9 cellular contexts compared by ENCODE assay signal in the genomic region with DNA sequence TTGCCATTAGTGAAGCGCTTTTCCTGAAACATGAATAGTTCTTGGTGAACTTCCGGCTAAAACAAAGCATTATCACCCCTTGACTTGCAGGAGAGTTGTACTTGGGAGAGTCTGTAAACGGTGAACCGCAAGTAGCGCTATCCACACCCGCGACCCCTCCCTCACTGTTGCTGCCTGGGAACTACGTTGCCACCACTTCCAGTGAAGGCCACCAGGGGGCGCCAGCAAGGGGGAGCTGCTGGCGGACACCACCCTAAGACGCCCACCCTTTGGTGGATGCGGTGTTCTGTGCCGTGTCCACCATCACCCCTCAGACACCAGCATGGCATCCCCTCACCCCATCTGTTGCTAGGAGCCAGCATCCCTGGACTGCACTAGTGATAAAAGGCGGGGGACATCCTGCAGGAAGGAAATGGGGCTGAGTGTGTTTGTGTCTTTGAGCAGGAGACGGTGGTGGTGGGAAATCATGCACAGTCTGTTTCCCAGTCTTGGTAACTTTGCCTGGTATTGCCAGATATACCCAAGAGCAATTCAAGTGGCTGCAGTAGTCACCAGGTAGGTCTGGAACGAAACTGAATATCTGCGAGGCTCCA.
DNase-seq lines count a peak whose midpoint lies in the region; ATAC-seq, FAIRE-seq and TF ChIP-seq lines count a peak whose summit lies in the region.
"Had no signal": no experiment of that assay in that cellular context is flagged by ENCODE, and none has a peak within 500 bp of the region (broad histone marks: within the 10 kb centered on the region; RNA-seq: fewer than 3 reads in every experiment).

No MANE protein-coding gene starts in this region.

- in situ Hi-C loops in HAP-1 (cut with MboI; ENCODE audit: low sequenced_read_pairs), result no loop called here

- CTCF ChIA-PET in WTC11 (lab: Charles Lee), result interaction anchor here (0.6 to 1.9 kb wide), 20 partner anchors 9 to 413 kb away, joined by 3 to 10 read pairs (median 4); no protein-coding TSS in a partner anchor

- FAIRE-seq in frontal cortex (lab: Jason Lieb, UNC), result no peak
- FAIRE-seq: TTC549 had no signal

- H3K9me3 ChIP-seq in HAP-1 (no peaks in the 10 kb centered on the region), endodermal cell (ENCODE audit: control insufficient read depth, low read length) (no peaks in the 10 kb centered on the region)

- no peak overlapping the region for H3K4me3 Mint-ChIP-seq in WTC11
- H3K4me3 Mint-ChIP-seq in endodermal cell, result no peak overlapping the region
- H3K4me3 Mint-ChIP-seq in progenitor cell of endocrine pancreas (ENCODE audit: low read depth), result no peak overlapping the region

- WGBS in endodermal cell (ENCODE audit: insufficient coverage in 1 of 2, insufficient read length in 1 of 2), 2 experiments, result 57 to 89% methylated on average over 4 to 17 of the region's 17 CpGs

- peak; percentile 99 for TF ChIP-seq CTCF in WTC11 (IDR thresholded peaks at IDR 0.05)
- peak; percentile 98 for TF ChIP-seq CTCF in endodermal cell (conservative IDR thresholded peaks at IDR 0.05)
- TF ChIP-seq CTCF in progenitor cell of endocrine pancreas (IDR thresholded peaks at IDR 0.05; ENCODE audit: unreplicated experiment), result peak; percentile 71

- H3K36me3 ChIP-seq in HAP-1 (replicated peaks), result no peaks in the 10 kb centered on the region
- H3K36me3 ChIP-seq in endodermal cell (ENCODE audit: control insufficient read depth, insufficient read depth, low read length), result no peaks in the 10 kb centered on the region

- no peak overlapping the region for H3K27ac ChIP-seq in endodermal cell (ENCODE audit: low read depth, low read length)

- H3K4me3 ChIP-seq in HAP-1 (no peak overlapping the region), endodermal cell (ENCODE audit: low read length) (no peak overlapping the region)

- no peaks in the 10 kb centered on the region for H3K36me3 Mint-ChIP-seq in WTC11
- no peaks in the 10 kb centered on the region for H3K36me3 Mint-ChIP-seq in endodermal cell (ENCODE audit: low read depth)
- H3K36me3 Mint-ChIP-seq in progenitor cell of endocrine pancreas (ENCODE audit: insufficient read depth), result no peaks in the 10 kb centered on the region

- H3K27me3 Mint-ChIP-seq in WTC11 (ENCODE audit: low read depth) (no peaks in the 10 kb centered on the region), endodermal cell (ENCODE audit: insufficient read depth) (no peaks in the 10 kb centered on the region), progenitor cell of endocrine pancreas (peaks cover 19% of the 10 kb centered on the region)

- H3K27me3 ChIP-seq in HAP-1 (ENCODE audit: low read depth), result no peaks in the 10 kb centered on the region; the same call in 1 of the 2 replicates
- no peaks in the 10 kb centered on the region for H3K27me3 ChIP-seq in endodermal cell (ENCODE audit: control insufficient read depth, insufficient read depth, low read length, poor library complexity, severe bottlenecking)

- no peak overlapping the region for H3K9ac ChIP-seq in endodermal cell (ENCODE audit: extremely low read depth, low read length, poor library complexity, severe bottlenecking)

- H3K4me1 ChIP-seq in HAP-1 (no peaks in the 10 kb centered on the region), endodermal cell (ENCODE audit: control insufficient read depth, insufficient read depth, low read length) (no peaks in the 10 kb centered on the region)

- POLR2A ChIA-PET in WTC11 (lab: Charles Lee), result no interaction called here

- DNase-seq in HAP-1 (ENCODE audit: low spot score in 2 of 2), result peak; percentile 14 to 82
- peak; percentile 90 for DNase-seq in WTC11 (ENCODE audit: low spot score)
- peak; percentile 93 for DNase-seq in endodermal cell
- DNase-seq in progenitor cell of endocrine pancreas (ENCODE audit: low spot score, unreplicated experiment), result peak; percentile 16
- no peak for DNase-seq in NCI-H1417 treated with DMSO at 0.1 percent for 48 hours (lab: John Stamatoyannopoulos, UW)
- DNase-seq in NK-92 (lab: John Stamatoyannopoulos, UW; ENCODE audit: unreplicated experiment), result no peak
- DNase-seq in frontal cortex (ENCODE audit: low spot score in 2 of 2), result no peak

- ATAC-seq in WTC11, result peak; percentile 97
- ATAC-seq in GM18498 (IDR thresholded peaks at IDR 0.05; ENCODE audit: unreplicated experiment), result no peak

- H3K27ac Mint-ChIP-seq in WTC11 (no peak overlapping the region), endodermal cell (no peak overlapping the region), progenitor cell of endocrine pancreas (no peak overlapping the region)

- H3K9me3 Mint-ChIP-seq in WTC11 (no peaks in the 10 kb centered on the region), endodermal cell (no peaks in the 10 kb centered on the region), progenitor cell of endocrine pancreas (ENCODE audit: low read depth) (peaks cover 3% of the 10 kb centered on the region)

- H3K4me1 Mint-ChIP-seq in WTC11 (peaks cover 3% of the 10 kb centered on the region), endodermal cell (no peaks in the 10 kb centered on the region), progenitor cell of endocrine pancreas (ENCODE audit: low read depth) (no peaks in the 10 kb centered on the region)

TF ChIP-seq in WTC11, 78 proteins besides CTCF, POLR2A, EP300 and RAD21:
- TF ChIP-seq ZNF263 (CRISPR knock-in tag; IDR thresholded peaks at IDR 0.05; ENCODE audit: low read depth), result no peak
- TF ChIP-seq, protein P1, sequence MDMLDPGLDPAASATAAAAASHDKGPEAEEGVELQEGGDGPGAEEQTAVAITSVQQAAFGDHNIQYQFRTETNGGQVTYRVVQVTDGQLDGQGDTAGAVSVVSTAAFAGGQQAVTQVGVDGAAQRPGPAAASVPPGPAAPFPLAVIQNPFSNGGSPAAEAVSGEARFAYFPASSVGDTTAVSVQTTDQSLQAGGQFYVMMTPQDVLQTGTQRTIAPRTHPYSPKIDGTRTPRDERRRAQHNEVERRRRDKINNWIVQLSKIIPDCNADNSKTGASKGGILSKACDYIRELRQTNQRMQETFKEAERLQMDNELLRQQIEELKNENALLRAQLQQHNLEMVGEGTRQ (CRISPR knock-in tag; IDR thresholded peaks at IDR 0.05), result no peak
- no peak for TF ChIP-seq TEAD1 (CRISPR knock-in tag; IDR thresholded peaks at IDR 0.05)
- TF ChIP-seq, protein P2, sequence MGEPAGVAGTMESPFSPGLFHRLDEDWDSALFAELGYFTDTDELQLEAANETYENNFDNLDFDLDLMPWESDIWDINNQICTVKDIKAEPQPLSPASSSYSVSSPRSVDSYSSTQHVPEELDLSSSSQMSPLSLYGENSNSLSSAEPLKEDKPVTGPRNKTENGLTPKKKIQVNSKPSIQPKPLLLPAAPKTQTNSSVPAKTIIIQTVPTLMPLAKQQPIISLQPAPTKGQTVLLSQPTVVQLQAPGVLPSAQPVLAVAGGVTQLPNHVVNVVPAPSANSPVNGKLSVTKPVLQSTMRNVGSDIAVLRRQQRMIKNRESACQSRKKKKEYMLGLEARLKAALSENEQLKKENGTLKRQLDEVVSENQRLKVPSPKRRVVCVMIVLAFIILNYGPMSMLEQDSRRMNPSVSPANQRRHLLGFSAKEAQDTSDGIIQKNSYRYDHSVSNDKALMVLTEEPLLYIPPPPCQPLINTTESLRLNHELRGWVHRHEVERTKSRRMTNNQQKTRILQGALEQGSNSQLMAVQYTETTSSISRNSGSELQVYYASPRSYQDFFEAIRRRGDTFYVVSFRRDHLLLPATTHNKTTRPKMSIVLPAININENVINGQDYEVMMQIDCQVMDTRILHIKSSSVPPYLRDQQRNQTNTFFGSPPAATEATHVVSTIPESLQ (CRISPR knock-in tag; IDR thresholded peaks at IDR 0.05), result no peak
- TF ChIP-seq ZNF219 (CRISPR knock-in tag; IDR thresholded peaks at IDR 0.05; ENCODE audit: borderline replicate concordance), result no peak
- no peak for TF ChIP-seq NR1H2 (CRISPR knock-in tag; IDR thresholded peaks at IDR 0.05)
- no peak for TF ChIP-seq ATF1 (CRISPR knock-in tag; IDR thresholded peaks at IDR 0.05)
- 0 out of 2 replicates have a peak, but pooled peaks have one; percentile 48 for TF ChIP-seq ZNF232 (CRISPR knock-in tag; IDR thresholded peaks at IDR 0.05)
- no peak for TF ChIP-seq ZNF317 (CRISPR knock-in tag; IDR thresholded peaks at IDR 0.05; ENCODE audit: borderline replicate concordance, low read depth)

Comparison
In these comparisons a context has a peak if more than half of its experiments do, and no peak if none do; other contexts are left out.
1. DNase-seq: peak in HAP-1 (2 of 2), WTC11 (single experiment), endodermal cell (single experiment) and progenitor cell of endocrine pancreas (single experiment); none in NCI-H1417 treated with DMSO at 0.1 percent for 48 hours (single experiment), NK-92 (single experiment) and frontal cortex (0 of 2).
2. Peak in every context shown above with its lines, with median percentiles within 50 percentile points of each other: CTCF ChIP-seq.